Comparison of ENCODE assay signal across 1 cellular context in the genomic region with DNA sequence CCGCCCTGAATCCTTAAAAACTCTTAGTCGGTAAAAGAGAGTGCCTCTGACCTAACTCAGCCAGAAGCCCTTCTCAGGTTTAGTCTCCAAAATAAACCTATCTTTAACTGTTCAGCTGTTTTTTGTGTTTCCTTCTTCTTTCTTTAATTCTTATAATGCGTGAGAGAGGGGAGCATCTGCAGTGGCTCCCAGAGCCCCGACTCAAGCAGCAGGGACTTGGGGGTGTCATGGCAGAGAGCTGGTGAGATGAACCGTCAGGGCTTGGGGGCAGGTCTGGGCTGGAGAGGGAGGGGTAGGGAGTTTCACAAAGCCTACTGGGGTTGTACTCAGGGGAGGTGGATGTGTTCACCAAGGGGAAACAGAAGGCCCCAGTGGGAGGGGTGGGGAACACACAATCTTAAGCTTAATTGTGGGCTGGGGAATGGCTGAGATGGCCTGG.
TF ChIP-seq lines count a peak whose summit lies in the region.

No MANE protein-coding gene starts in this region.

TF ChIP-seq in endothelial cell of umbilical vein, 7 proteins besides CTCF, POLR2A, EP300 and RAD21:
- TF ChIP-seq, protein P1, sequence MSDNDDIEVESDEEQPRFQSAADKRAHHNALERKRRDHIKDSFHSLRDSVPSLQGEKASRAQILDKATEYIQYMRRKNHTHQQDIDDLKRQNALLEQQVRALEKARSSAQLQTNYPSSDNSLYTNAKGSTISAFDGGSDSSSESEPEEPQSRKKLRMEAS (IDR thresholded peaks at IDR 0.05; ENCODE audit: insufficient read depth, insufficient read length): no peak
- TF ChIP-seq FOS (IDR thresholded peaks at IDR 0.05; ENCODE audit: borderline replicate concordance, insufficient read depth, low read length) (no peak), POLR2AphosphoS5 (IDR thresholded peaks at IDR 0.05; ENCODE audit: insufficient read depth, low read depth, low read length) (no peak), EZH2 (IDR thresholded peaks at IDR 0.05; ENCODE audit: borderline replicate concordance, low read depth, low read length, severe bottlenecking) (no peak), JUN (IDR thresholded peaks at IDR 0.05; ENCODE audit: borderline replicate concordance, insufficient read depth, insufficient read length, low read depth) (no peak), MYC (IDR thresholded peaks at IDR 0.05; ENCODE audit: low read depth, low read length) (no peak), GATA2 (IDR thresholded peaks at IDR 0.05; ENCODE audit: insufficient read depth, insufficient read length, low read depth, low read length) (no peak)
TF ChIP-seq in endothelial cell of umbilical vein: peak in this region for 0.
